In genomic region chr6:24400045-24401039, GRCh38 we compare ENCODE assay signal across 14 cellular contexts. TPM values are rescaled to one million over a fixed set of nuclear protein-coding genes. Genes with fewer than 3 reads are reported as not detected.
DNase-seq lines count a peak whose midpoint lies in the region; ATAC-seq, FAIRE-seq and TF ChIP-seq lines count a peak whose summit lies in the region.
"Not testable (repeated sequence)": the region's sequence is repeated elsewhere in the genome, so short reads cannot be mapped to it uniquely, and the experiment has no call there.
"Had no signal": no experiment of that assay in that cellular context is flagged by ENCODE, and none has a peak within 500 bp of the region (broad histone marks: within the 10 kb centered on the region; RNA-seq: fewer than 3 reads in every experiment).

No MANE protein-coding gene starts in this region.

- H2AFZ ChIP-seq in GM23248 (peak overlapping the region; percentile 24; the same call in 1 of the 2 replicates), Karpas-422 (ENCODE audit: low read length) (peak overlapping the region; percentile 84; the same call in 1 of the 2 replicates), neural progenitor cell (replicated peaks) (peak overlapping the region; percentile 92)
- not testable (repeated sequence) for H2AFZ ChIP-seq in endothelial cell of umbilical vein (ENCODE audit: low read depth, low read length)

- in situ Hi-C loops in GM23248 (cut with MboI) = not testable (repeated sequence)

- not testable (repeated sequence) for H3K4me3 ChIP-seq in GM23248; endothelial cell of umbilical vein (replicated peaks in 1 of 3; ENCODE audit: insufficient read depth in 1 of 3, low read depth in 1 of 3, low read length in 3 of 3)
- H3K4me3 ChIP-seq in Karpas-422 (ENCODE audit: low read length) = peak overlapping the region; percentile 32; the same call in 1 of the 2 replicates
- H3K4me3 ChIP-seq in neural progenitor cell = peak overlapping the region; percentile 3

- peaks cover 37% of the 10 kb centered on the region for H3K4me1 Mint-ChIP-seq in activated T-cell treated with anti-CD3 and anti-CD28 coated beads, Interleukin-2, amount 50 U/mL, for 72 hours (ENCODE audit: low read depth)
- H3K4me1 Mint-ChIP-seq in neural progenitor cell = peaks cover 34% of the 10 kb centered on the region

- peak overlapping the region; percentile 9 to 43 for H3K4me3 Mint-ChIP-seq in activated T-cell treated with anti-CD3 and anti-CD28 coated beads, Interleukin-2, amount 50 U/mL, for 72 hours
- peak overlapping the region; percentile 41 for H3K4me3 Mint-ChIP-seq in neural progenitor cell

- H3K9me3 ChIP-seq in GM23248 (ENCODE audit: low read depth); endothelial cell of umbilical vein (replicated peaks; ENCODE audit: control insufficient read depth, insufficient read depth, low read length); neural progenitor cell (ENCODE audit: low read depth): not testable (repeated sequence)
- H3K9me3 ChIP-seq in Karpas-422 (ENCODE audit: low read length) = peaks cover 12% of the 10 kb centered on the region

- not testable (repeated sequence) for H3K9me2 ChIP-seq in GM23248 (ENCODE audit: insufficient read depth); Karpas-422 (replicated peaks; ENCODE audit: insufficient read depth, low read length)

- not testable (repeated sequence) for H3K9ac ChIP-seq in GM23248; endothelial cell of umbilical vein (replicated peaks; ENCODE audit: extremely low read depth, insufficient read depth, low read length); neural progenitor cell
- H3K9ac ChIP-seq in Karpas-422 (ENCODE audit: low read length) = peak overlapping the region; percentile 45

- not testable (repeated sequence) for FAIRE-seq in endothelial cell of umbilical vein (lab: Jason Lieb, UNC)

- H3K27ac ChIP-seq in GM23248; endothelial cell of umbilical vein (ENCODE audit: insufficient read depth, low read depth, low read length); neural progenitor cell: not testable (repeated sequence)
- H3K27ac ChIP-seq in Karpas-422 (ENCODE audit: low read length) = peak overlapping the region; percentile 70

- not testable (repeated sequence) for H3K36me3 ChIP-seq in GM23248 (ENCODE audit: low read depth); Karpas-422 (ENCODE audit: insufficient read depth, low read length); endothelial cell of umbilical vein (ENCODE audit: control insufficient read depth in 2 of 2, extremely low read depth in 1 of 2, insufficient read depth in 2 of 2, low read length in 2 of 2); neural progenitor cell

- H3K79me2 ChIP-seq in GM23248 (ENCODE audit: insufficient read depth) (peaks cover 36% of the 10 kb centered on the region), Karpas-422 (ENCODE audit: low read length) (peaks cover 37% of the 10 kb centered on the region), neural progenitor cell (ENCODE audit: low read depth) (peaks cover 28% of the 10 kb centered on the region)
- not testable (repeated sequence) for H3K79me2 ChIP-seq in endothelial cell of umbilical vein (ENCODE audit: control insufficient read depth, insufficient read depth, low read length)

- 14 to 18% methylated on average over 17 of the region's 17 CpGs for WGBS in GM23248 (ENCODE audit: low coverage in 1 of 2, low lambda C conversion rate in 2 of 2, missing lambda C conversion rate in 2 of 2), 2 experiments

- not testable (repeated sequence) for H3K27me3 ChIP-seq in GM23248 (replicated peaks; ENCODE audit: insufficient read depth); Karpas-422 (ENCODE audit: low read length)
- peaks cover 8 to 14% of the 10 kb centered on the region in 2 experiments for H3K27me3 ChIP-seq in endothelial cell of umbilical vein (ENCODE audit: control insufficient read depth in 2 of 2, insufficient read depth in 2 of 2, low read length in 2 of 2)
- peaks cover 11% of the 10 kb centered on the region for H3K27me3 ChIP-seq in neural progenitor cell

- not testable (repeated sequence) for H3K36me3 Mint-ChIP-seq in activated T-cell treated with anti-CD3 and anti-CD28 coated beads, Interleukin-2, amount 50 U/mL, for 72 hours (ENCODE audit: insufficient read depth in 2 of 2); neural progenitor cell

- not testable (repeated sequence) for ATAC-seq in activated T-cell treated with anti-CD3 and anti-CD28 coated beads, Interleukin-2, amount 50 U/mL, for 72 hours (replicated peaks in 1 of 2)

- TF ChIP-seq POLR2A in endothelial cell of umbilical vein (IDR thresholded peaks at IDR 0.05; ENCODE audit: low read depth, low read length) = not testable (repeated sequence)

- not testable (repeated sequence) for TF ChIP-seq CTCF in endothelial cell of umbilical vein (IDR thresholded peaks at IDR 0.05; ENCODE audit: extremely low read depth in 1 of 2, insufficient read depth in 1 of 2, low read depth in 1 of 2, low read length in 2 of 2); neural progenitor cell (IDR thresholded peaks at IDR 0.05)

- peaks cover 32% of the 10 kb centered on the region for H3K27me3 Mint-ChIP-seq in activated T-cell treated with anti-CD3 and anti-CD28 coated beads, Interleukin-2, amount 50 U/mL, for 72 hours (ENCODE audit: low read depth)
- peaks cover 14% of the 10 kb centered on the region for H3K27me3 Mint-ChIP-seq in neural progenitor cell (ENCODE audit: insufficient read depth, low read depth)

- H3K4me1 ChIP-seq in GM23248 (ENCODE audit: insufficient read depth) = peaks cover 18% of the 10 kb centered on the region
- peaks cover 45% of the 10 kb centered on the region for H3K4me1 ChIP-seq in Karpas-422 (ENCODE audit: low read length)
- not testable (repeated sequence) for H3K4me1 ChIP-seq in endothelial cell of umbilical vein (ENCODE audit: control insufficient read depth, extremely low read depth, insufficient read depth, low read length)
- H3K4me1 ChIP-seq in neural progenitor cell = peaks cover 26% of the 10 kb centered on the region

- CTCF ChIA-PET in endothelial cell of umbilical vein (lab: Charles Lee) = not testable (repeated sequence)

- intact Hi-C loops in endothelial cell of umbilical vein (cut with micrococcal nuclease) = not testable (repeated sequence)

- not testable (repeated sequence) for DNase-seq in GM23248; activated T-cell treated with anti-CD3 and anti-CD28 coated beads, Interleukin-2, amount 50 U/mL, for 72 hours; endothelial cell of umbilical vein (ENCODE audit: low read depth, low spot score); neural progenitor cell (ENCODE audit: low spot score)
- peak; percentile 71 for DNase-seq in Karpas-422
- peak; percentile 56 for DNase-seq in OCI-M1 (lab: John Stamatoyannopoulos, UW)
- peak; percentile 40 for DNase-seq in left kidney (ENCODE audit: low read depth, low spot score)

- H4K20me1 ChIP-seq in GM23248 (ENCODE audit: insufficient read depth); Karpas-422 (ENCODE audit: insufficient read depth, low read depth, low read length); endothelial cell of umbilical vein (replicated peaks; ENCODE audit: control insufficient read depth, extremely low read depth, insufficient read depth, low read length); neural progenitor cell (ENCODE audit: low read depth): not testable (repeated sequence)

- not testable (repeated sequence) for H3K9me1 ChIP-seq in endothelial cell of umbilical vein (replicated peaks; ENCODE audit: control insufficient read depth, extremely low read depth, insufficient read depth, low read length)

- POLR2A ChIA-PET in endothelial cell of umbilical vein (lab: Charles Lee) = not testable (repeated sequence)

- dilution Hi-C loops in endothelial cell of umbilical vein (cut with MboI; ENCODE audit: extremely low pct_ligation_motif_present, low sequenced_read_pairs) = not testable (repeated sequence)

- not testable (repeated sequence) for BruUV-seq in endothelial cell of umbilical vein (replicated peaks; lab: Mats Ljungman, UMichigan)

- H3K27ac Mint-ChIP-seq in activated T-cell treated with anti-CD3 and anti-CD28 coated beads, Interleukin-2, amount 50 U/mL, for 72 hours; neural progenitor cell: not testable (repeated sequence)

- not testable (repeated sequence) for H3K9me3 Mint-ChIP-seq in activated T-cell treated with anti-CD3 and anti-CD28 coated beads, Interleukin-2, amount 50 U/mL, for 72 hours
- H3K9me3 Mint-ChIP-seq in neural progenitor cell = peaks cover 10% of the 10 kb centered on the region

- H3K4me2 ChIP-seq in GM23248 (ENCODE audit: unreplicated experiment); endothelial cell of umbilical vein (ENCODE audit: insufficient read depth, low read length): not testable (repeated sequence)
- peak overlapping the region; percentile 56 for H3K4me2 ChIP-seq in Karpas-422 (ENCODE audit: low read depth, low read length, poor library complexity, severe bottlenecking)
- peak overlapping the region; percentile 28 for H3K4me2 ChIP-seq in neural progenitor cell

- H3F3A ChIP-seq in GM23248 (ENCODE audit: insufficient read depth) = not testable (repeated sequence)
- H3F3A ChIP-seq in neural progenitor cell (ENCODE audit: low read depth) = peaks cover 24% of the 10 kb centered on the region

RNA-seq across cellular contexts. Expression of gene MRS2, which starts 2.4 kb away (rescaled TPM):
- 15.4 and 18.0 TPM in 2 replicates for total RNA-seq in GM23248 (2014; rRNA removed; shearing (Covaris generic))
- 21.3 and 23.5 TPM in 2 replicates for polyA plus RNA-seq in GM23248 (2016; fragmentation: Nextera tagmentation; extraction: Ambion mirVana)
- 25.2 and 37.3 TPM in 2 replicates for total RNA-seq in Karpas-422 (2014; rRNA removed; shearing (Covaris generic); ENCODE audit: low replicate concordance)
- total RNA-seq in activated T-cell treated with anti-CD3 and anti-CD28 coated beads, Interleukin-2, amount 50 U/mL, for 72 hours = 10 to 100 TPM; 19.4 to 22.3 TPM
- total RNA-seq in endothelial cell of umbilical vein = 17.2 and 21.1 TPM in 2 replicates
- 11.6 and 12.1 TPM in 2 replicates for polyA plus RNA-seq in endothelial cell of umbilical vein
- 9.1 and 9.4 TPM in 2 replicates for polyA plus RNA-seq in endothelial cell of umbilical vein (2011; cell fraction: cytosol; rRNA removed)
- 12.1 and 14.8 TPM in 2 replicates for polyA plus RNA-seq in endothelial cell of umbilical vein (2011; cell fraction: nucleus; rRNA removed)
- 13.8 and 17.6 TPM in 2 replicates for polyA plus RNA-seq in endothelial cell of umbilical vein (2012)
- polyA minus RNA-seq in endothelial cell of umbilical vein = 9.8 and 11.1 TPM in 2 replicates
- polyA minus RNA-seq in endothelial cell of umbilical vein (2011; cell fraction: cytosol; rRNA and poly(A)+ RNA removed) = 25.1 TPM
- 6.1 and 6.8 TPM in 2 replicates for polyA minus RNA-seq in endothelial cell of umbilical vein (2011; cell fraction: nucleus; rRNA and poly(A)+ RNA removed)
- 22.9 and 32.3 TPM in 2 replicates for total RNA-seq in neural progenitor cell (ENCODE audit: low replicate concordance)

RNA-seq across cellular contexts. Expression of gene DCDC2, which starts 42.5 kb away (rescaled TPM):
- not detected in 2 replicates for total RNA-seq in GM23248 (2014; rRNA removed; shearing (Covaris generic))
- polyA plus RNA-seq in GM23248 (2016; fragmentation: Nextera tagmentation; extraction: Ambion mirVana) (not detected in 2 replicates), endothelial cell of umbilical vein (not detected in 2 replicates)
- 0.11 and 0.26 TPM in 2 replicates for total RNA-seq in Karpas-422 (2014; rRNA removed; shearing (Covaris generic); ENCODE audit: low replicate concordance)
- total RNA-seq in activated T-cell treated with anti-CD3 and anti-CD28 coated beads, Interleukin-2, amount 50 U/mL, for 72 hours = under 1 TPM in 1 of 2 donors, not detected in 1; 0.12 TPM
- total RNA-seq in endothelial cell of umbilical vein (not detected in 2 replicates), neural progenitor cell (ENCODE audit: low replicate concordance) (not detected in 2 replicates)
- polyA plus RNA-seq in endothelial cell of umbilical vein (2011; cell fraction: cytosol; rRNA removed) = not detected in 2 replicates
- not detected in 2 replicates for polyA plus RNA-seq in endothelial cell of umbilical vein (2011; cell fraction: nucleus; rRNA removed)
- polyA plus RNA-seq in endothelial cell of umbilical vein (2012) = not detected in 2 replicates
- not detected in 2 replicates for polyA minus RNA-seq in endothelial cell of umbilical vein
- not detected for polyA minus RNA-seq in endothelial cell of umbilical vein (2011; cell fraction: cytosol; rRNA and poly(A)+ RNA removed)
- polyA minus RNA-seq in endothelial cell of umbilical vein (2011; cell fraction: nucleus; rRNA and poly(A)+ RNA removed) = not detected in 2 replicates
- total RNA-seq: activated CD8-positive, alpha-beta T cell treated with anti-CD3 and anti-CD28 coated beads for 36 hours; dermis microvascular lymphatic vessel endothelial cell; mesenteric fat pad; pulmonary artery endothelial cell; T-helper 1 cell treated with Interleukin-12 subunit alpha and Interleukin-12 subunit beta and Interleukin-4 antibody, amounts not matched to agents 30 ng/mL and 1 ng/mL, for 36 hours had no signal
- polyA plus RNA-seq: heart right ventricle, immature natural killer cell had no signal
